Comparison of ENCODE assay signal across 1 cellular context in genomic region chr12:124369055-124369900, GRCh38.
TF ChIP-seq lines count a peak whose summit lies in the region.

No MANE protein-coding gene starts in this region.

TF ChIP-seq in HepG2, 621 proteins besides CTCF, POLR2A, EP300 and RAD21 (continued from another document and continues in another):
- TF ChIP-seq, protein P1, sequence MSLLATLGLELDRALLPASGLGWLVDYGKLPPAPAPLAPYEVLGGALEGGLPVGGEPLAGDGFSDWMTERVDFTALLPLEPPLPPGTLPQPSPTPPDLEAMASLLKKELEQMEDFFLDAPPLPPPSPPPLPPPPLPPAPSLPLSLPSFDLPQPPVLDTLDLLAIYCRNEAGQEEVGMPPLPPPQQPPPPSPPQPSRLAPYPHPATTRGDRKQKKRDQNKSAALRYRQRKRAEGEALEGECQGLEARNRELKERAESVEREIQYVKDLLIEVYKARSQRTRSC (CRISPR knock-in tag; IDR thresholded peaks at IDR 0.05; ENCODE audit: low read depth): no peak
- TF ChIP-seq FOXA1 (IDR thresholded peaks at IDR 0.05): no peak
- TF ChIP-seq FOXA1 (CRISPR knock-in tag; IDR thresholded peaks at IDR 0.05): no peak
- TF ChIP-seq FOXC1 (CRISPR knock-in tag; IDR thresholded peaks at IDR 0.05; ENCODE audit: borderline replicate concordance): peak; percentile 67; the same call in 1 of the 2 replicates
- no peak for TF ChIP-seq ZSCAN30 (CRISPR knock-in tag; IDR thresholded peaks at IDR 0.05)
- peak; percentile 57; the same call in 1 of the 2 replicates for TF ChIP-seq KDM6A (CRISPR knock-in tag; IDR thresholded peaks at IDR 0.05; ENCODE audit: low read depth)
- TF ChIP-seq ZNF768 (CRISPR knock-in tag; IDR thresholded peaks at IDR 0.05): peak; percentile 55; the same call in 1 of the 2 replicates
- no peak for TF ChIP-seq ZNF33A (CRISPR knock-in tag; IDR thresholded peaks at IDR 0.05; ENCODE audit: borderline replicate concordance)
- no peak for TF ChIP-seq IRF1 (CRISPR knock-in tag; IDR thresholded peaks at IDR 0.05; ENCODE audit: low read depth)
- TF ChIP-seq NCOR1 (IDR thresholded peaks at IDR 0.05; ENCODE audit: borderline replicate concordance, low read length): peak; percentile 83
- no peak for TF ChIP-seq MTF2 (CRISPR knock-in tag; IDR thresholded peaks at IDR 0.05; ENCODE audit: borderline replicate concordance)
- TF ChIP-seq ZHX2 (IDR thresholded peaks at IDR 0.05; ENCODE audit: low read depth): no peak
- TF ChIP-seq ZHX2 (CRISPR knock-in tag; IDR thresholded peaks at IDR 0.05; ENCODE audit: borderline replicate concordance): no peak
- no peak; the same call in 1 of the 2 replicates for TF ChIP-seq ZNF891 (CRISPR knock-in tag; IDR thresholded peaks at IDR 0.05)
- no peak for TF ChIP-seq ZNF672 (CRISPR knock-in tag; IDR thresholded peaks at IDR 0.05)
- peak; percentile 58 for TF ChIP-seq ZNF350 (CRISPR knock-in tag; IDR thresholded peaks at IDR 0.05; ENCODE audit: borderline replicate concordance, low read depth)
- no peak for TF ChIP-seq ZNF720 (CRISPR knock-in tag; IDR thresholded peaks at IDR 0.05)
- no peak for TF ChIP-seq ZNF253 (CRISPR knock-in tag; IDR thresholded peaks at IDR 0.05; ENCODE audit: borderline replicate concordance)
- no peak for TF ChIP-seq EZH2 (conservative IDR thresholded peaks at IDR 0.05; ENCODE audit: low read depth, low read length)
- peak; percentile 95 for TF ChIP-seq ZNF629 (CRISPR knock-in tag; conservative IDR thresholded peaks at IDR 0.05)
- TF ChIP-seq HNRNPLL (IDR thresholded peaks at IDR 0.05; ENCODE audit: low read depth, low read length, poor library complexity, severe bottlenecking): peak; percentile 13
- no peak for TF ChIP-seq CENPX (CRISPR knock-in tag; IDR thresholded peaks at IDR 0.05)
- no peak for TF ChIP-seq ZNF256 (CRISPR knock-in tag; conservative IDR thresholded peaks at IDR 0.05)
- no peak for TF ChIP-seq SNAI1 (CRISPR knock-in tag; IDR thresholded peaks at IDR 0.05; ENCODE audit: borderline replicate concordance)
- TF ChIP-seq ZNF276 (CRISPR knock-in tag; IDR thresholded peaks at IDR 0.05; ENCODE audit: low read depth): peak; percentile 67; the same call in 1 of the 2 replicates
- TF ChIP-seq DMTF1 (CRISPR knock-in tag; IDR thresholded peaks at IDR 0.05): no peak
- no peak for TF ChIP-seq ZNF569 (CRISPR knock-in tag; IDR thresholded peaks at IDR 0.05; ENCODE audit: borderline replicate concordance)
- TF ChIP-seq, protein P2, sequence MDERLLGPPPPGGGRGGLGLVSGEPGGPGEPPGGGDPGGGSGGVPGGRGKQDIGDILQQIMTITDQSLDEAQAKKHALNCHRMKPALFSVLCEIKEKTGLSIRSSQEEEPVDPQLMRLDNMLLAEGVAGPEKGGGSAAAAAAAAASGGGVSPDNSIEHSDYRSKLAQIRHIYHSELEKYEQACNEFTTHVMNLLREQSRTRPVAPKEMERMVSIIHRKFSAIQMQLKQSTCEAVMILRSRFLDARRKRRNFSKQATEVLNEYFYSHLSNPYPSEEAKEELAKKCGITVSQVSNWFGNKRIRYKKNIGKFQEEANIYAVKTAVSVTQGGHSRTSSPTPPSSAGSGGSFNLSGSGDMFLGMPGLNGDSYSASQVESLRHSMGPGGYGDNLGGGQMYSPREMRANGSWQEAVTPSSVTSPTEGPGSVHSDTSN (CRISPR knock-in tag; IDR thresholded peaks at IDR 0.05): no peak
- no peak for TF ChIP-seq KMT2A (CRISPR knock-in tag; IDR thresholded peaks at IDR 0.05)
- TF ChIP-seq RBAK (CRISPR knock-in tag; IDR thresholded peaks at IDR 0.05): no peak
- TF ChIP-seq BCL3 (CRISPR knock-in tag; IDR thresholded peaks at IDR 0.05): 0 out of 2 replicates have a peak, but pooled peaks have one; percentile 41
- peak; percentile 82 for TF ChIP-seq ZNF263 (CRISPR knock-in tag; IDR thresholded peaks at IDR 0.05)
- TF ChIP-seq REXO4 (CRISPR knock-in tag; IDR thresholded peaks at IDR 0.05; ENCODE audit: borderline replicate concordance): no peak
- no peak for TF ChIP-seq ZNF678 (CRISPR knock-in tag; IDR thresholded peaks at IDR 0.05)
- no peak for TF ChIP-seq ZNF431 (CRISPR knock-in tag; IDR thresholded peaks at IDR 0.05; ENCODE audit: borderline replicate concordance, low read depth)
- TF ChIP-seq, protein P3, sequence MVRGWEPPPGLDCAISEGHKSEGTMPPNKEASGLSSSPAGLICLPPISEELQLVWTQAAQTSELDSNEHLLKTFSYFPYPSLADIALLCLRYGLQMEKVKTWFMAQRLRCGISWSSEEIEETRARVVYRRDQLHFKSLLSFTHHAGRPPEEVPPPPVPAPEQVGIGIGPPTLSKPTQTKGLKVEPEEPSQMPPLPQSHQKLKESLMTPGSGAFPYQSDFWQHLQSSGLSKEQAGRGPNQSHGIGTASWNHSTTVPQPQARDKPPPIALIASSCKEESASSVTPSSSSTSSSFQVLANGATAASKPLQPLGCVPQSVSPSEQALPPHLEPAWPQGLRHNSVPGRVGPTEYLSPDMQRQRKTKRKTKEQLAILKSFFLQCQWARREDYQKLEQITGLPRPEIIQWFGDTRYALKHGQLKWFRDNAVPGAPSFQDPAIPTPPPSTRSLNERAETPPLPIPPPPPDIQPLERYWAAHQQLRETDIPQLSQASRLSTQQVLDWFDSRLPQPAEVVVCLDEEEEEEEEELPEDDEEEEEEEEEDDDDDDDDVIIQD (CRISPR knock-in tag; IDR thresholded peaks at IDR 0.05; ENCODE audit: low read depth): no peak
- TF ChIP-seq ZNF574 (CRISPR knock-in tag; IDR thresholded peaks at IDR 0.05): peak; percentile 73; the same call in 1 of the 2 replicates
- TF ChIP-seq GMEB2 (CRISPR knock-in tag; IDR thresholded peaks at IDR 0.05; ENCODE audit: low read depth): no peak
- no peak for TF ChIP-seq ZNF234 (CRISPR knock-in tag; conservative IDR thresholded peaks at IDR 0.05)
- peak; percentile 51 for TF ChIP-seq U2AF1 (optimal IDR thresholded peaks at IDR 0.05; ENCODE audit: low read depth, low read length)
- no peak for TF ChIP-seq ZNF337 (CRISPR knock-in tag; IDR thresholded peaks at IDR 0.05; ENCODE audit: borderline replicate concordance, low read depth)
- TF ChIP-seq GFI1 (CRISPR knock-in tag; IDR thresholded peaks at IDR 0.05; ENCODE audit: borderline replicate concordance): no peak
